In the genomic region with DNA sequence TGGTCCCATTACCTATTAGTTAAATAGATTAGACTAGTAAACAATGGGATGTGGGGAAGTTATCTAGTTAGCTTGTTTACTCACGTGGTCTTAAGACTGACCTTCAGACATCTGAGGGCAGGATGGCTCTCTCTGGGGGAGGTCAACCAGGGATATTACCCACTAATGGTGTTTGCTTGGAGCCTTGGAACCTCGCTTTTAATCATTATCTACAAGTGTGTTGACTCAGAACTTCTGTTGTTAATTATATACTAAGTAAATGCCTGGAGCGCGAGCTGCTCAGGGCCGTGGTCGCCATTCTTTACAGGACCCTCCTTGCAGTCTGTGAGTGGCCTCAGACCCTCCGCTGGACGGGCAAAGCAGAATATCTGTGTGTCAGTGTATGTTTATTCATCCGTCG, we compare ENCODE assay signal across 1 cellular context.
TF ChIP-seq lines count a peak whose summit lies in the region.

No MANE protein-coding gene starts in this region.

TF ChIP-seq in HepG2, 621 proteins besides CTCF, POLR2A, EP300 and RAD21 (continued from another document and continues in another):
- TF ChIP-seq TCF7 (IDR thresholded peaks at IDR 0.05; ENCODE audit: low read depth): peak; percentile 61; the same call in 1 of the 2 replicates
- no peak for TF ChIP-seq HDAC6 (IDR thresholded peaks at IDR 0.05; ENCODE audit: low read depth, low read length)
- TF ChIP-seq HBP1 (CRISPR knock-in tag; IDR thresholded peaks at IDR 0.05; ENCODE audit: low read depth): no peak
- peak; percentile 23; the same call in 1 of the 2 replicates for TF ChIP-seq HMG20A (CRISPR knock-in tag; IDR thresholded peaks at IDR 0.05; ENCODE audit: borderline replicate concordance)
- TF ChIP-seq E2F1 (CRISPR knock-in tag; IDR thresholded peaks at IDR 0.05): no peak
- no peak for TF ChIP-seq MEF2D (CRISPR knock-in tag; IDR thresholded peaks at IDR 0.05)
- no peak for TF ChIP-seq SALL2 (CRISPR knock-in tag; IDR thresholded peaks at IDR 0.05)
- TF ChIP-seq GZF1 (CRISPR knock-in tag; IDR thresholded peaks at IDR 0.05): no peak
- TF ChIP-seq CHD2 (IDR thresholded peaks at IDR 0.05; ENCODE audit: low read depth, low read length): no peak
- no peak for TF ChIP-seq MAZ (IDR thresholded peaks at IDR 0.05; ENCODE audit: borderline replicate concordance, low read depth, low read length)
- TF ChIP-seq MAZ (CRISPR knock-in tag; IDR thresholded peaks at IDR 0.05; ENCODE audit: low read depth): no peak
- TF ChIP-seq ZNF598 (CRISPR knock-in tag; IDR thresholded peaks at IDR 0.05; ENCODE audit: borderline replicate concordance): no peak
- 0 out of 2 replicates have a peak, but pooled peaks have one; percentile 5 for TF ChIP-seq CREM (IDR thresholded peaks at IDR 0.05)
- no peak for TF ChIP-seq CREM (CRISPR knock-in tag; IDR thresholded peaks at IDR 0.05)
- TF ChIP-seq, protein P1, sequence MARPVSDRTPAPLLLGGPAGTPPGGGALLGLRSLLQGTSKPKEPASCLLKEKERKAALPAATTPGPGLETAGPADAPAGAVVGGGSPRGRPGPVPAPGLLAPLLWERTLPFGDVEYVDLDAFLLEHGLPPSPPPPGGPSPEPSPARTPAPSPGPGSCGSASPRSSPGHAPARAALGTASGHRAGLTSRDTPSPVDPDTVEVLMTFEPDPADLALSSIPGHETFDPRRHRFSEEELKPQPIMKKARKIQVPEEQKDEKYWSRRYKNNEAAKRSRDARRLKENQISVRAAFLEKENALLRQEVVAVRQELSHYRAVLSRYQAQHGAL (CRISPR knock-in tag; IDR thresholded peaks at IDR 0.05; ENCODE audit: not compliant biosample characterization): no peak
- TF ChIP-seq POGZ (CRISPR knock-in tag; IDR thresholded peaks at IDR 0.05): no peak
- peak; percentile 68 for TF ChIP-seq BCL6 (CRISPR knock-in tag; IDR thresholded peaks at IDR 0.05)
- peak; percentile 73 for TF ChIP-seq BHLHE40 (IDR thresholded peaks at IDR 0.05; ENCODE audit: low read length)
- no peak for TF ChIP-seq NFE2L1 (CRISPR knock-in tag; IDR thresholded peaks at IDR 0.05; ENCODE audit: borderline replicate concordance)
- TF ChIP-seq, protein P2, sequence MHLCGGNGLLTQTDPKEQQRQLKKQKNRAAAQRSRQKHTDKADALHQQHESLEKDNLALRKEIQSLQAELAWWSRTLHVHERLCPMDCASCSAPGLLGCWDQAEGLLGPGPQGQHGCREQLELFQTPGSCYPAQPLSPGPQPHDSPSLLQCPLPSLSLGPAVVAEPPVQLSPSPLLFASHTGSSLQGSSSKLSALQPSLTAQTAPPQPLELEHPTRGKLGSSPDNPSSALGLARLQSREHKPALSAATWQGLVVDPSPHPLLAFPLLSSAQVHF (CRISPR knock-in tag; IDR thresholded peaks at IDR 0.05): no peak
- no peak for TF ChIP-seq ZNF282 (IDR thresholded peaks at IDR 0.05; ENCODE audit: partially characterized antibody)
- no peak for TF ChIP-seq ZNF615 (CRISPR knock-in tag; IDR thresholded peaks at IDR 0.05; ENCODE audit: borderline replicate concordance)
- TF ChIP-seq MAX (IDR thresholded peaks at IDR 0.05): no peak
- TF ChIP-seq RCOR2 (CRISPR knock-in tag; IDR thresholded peaks at IDR 0.05): no peak
- no peak for TF ChIP-seq ZBTB2 (CRISPR knock-in tag; IDR thresholded peaks at IDR 0.05; ENCODE audit: low read depth)
- TF ChIP-seq LBX2 (CRISPR knock-in tag; IDR thresholded peaks at IDR 0.05; ENCODE audit: borderline replicate concordance): no peak
- TF ChIP-seq, protein P3, sequence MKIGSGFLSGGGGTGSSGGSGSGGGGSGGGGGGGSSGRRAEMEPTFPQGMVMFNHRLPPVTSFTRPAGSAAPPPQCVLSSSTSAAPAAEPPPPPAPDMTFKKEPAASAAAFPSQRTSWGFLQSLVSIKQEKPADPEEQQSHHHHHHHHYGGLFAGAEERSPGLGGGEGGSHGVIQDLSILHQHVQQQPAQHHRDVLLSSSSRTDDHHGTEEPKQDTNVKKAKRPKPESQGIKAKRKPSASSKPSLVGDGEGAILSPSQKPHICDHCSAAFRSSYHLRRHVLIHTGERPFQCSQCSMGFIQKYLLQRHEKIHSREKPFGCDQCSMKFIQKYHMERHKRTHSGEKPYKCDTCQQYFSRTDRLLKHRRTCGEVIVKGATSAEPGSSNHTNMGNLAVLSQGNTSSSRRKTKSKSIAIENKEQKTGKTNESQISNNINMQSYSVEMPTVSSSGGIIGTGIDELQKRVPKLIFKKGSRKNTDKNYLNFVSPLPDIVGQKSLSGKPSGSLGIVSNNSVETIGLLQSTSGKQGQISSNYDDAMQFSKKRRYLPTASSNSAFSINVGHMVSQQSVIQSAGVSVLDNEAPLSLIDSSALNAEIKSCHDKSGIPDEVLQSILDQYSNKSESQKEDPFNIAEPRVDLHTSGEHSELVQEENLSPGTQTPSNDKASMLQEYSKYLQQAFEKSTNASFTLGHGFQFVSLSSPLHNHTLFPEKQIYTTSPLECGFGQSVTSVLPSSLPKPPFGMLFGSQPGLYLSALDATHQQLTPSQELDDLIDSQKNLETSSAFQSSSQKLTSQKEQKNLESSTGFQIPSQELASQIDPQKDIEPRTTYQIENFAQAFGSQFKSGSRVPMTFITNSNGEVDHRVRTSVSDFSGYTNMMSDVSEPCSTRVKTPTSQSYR (CRISPR knock-in tag; IDR thresholded peaks at IDR 0.05; ENCODE audit: borderline replicate concordance): no peak
- 0 out of 2 replicates have a peak, but pooled peaks have one; percentile 16 for TF ChIP-seq TBX2 (CRISPR knock-in tag; IDR thresholded peaks at IDR 0.05; ENCODE audit: borderline replicate concordance)
- TF ChIP-seq, protein P4, sequence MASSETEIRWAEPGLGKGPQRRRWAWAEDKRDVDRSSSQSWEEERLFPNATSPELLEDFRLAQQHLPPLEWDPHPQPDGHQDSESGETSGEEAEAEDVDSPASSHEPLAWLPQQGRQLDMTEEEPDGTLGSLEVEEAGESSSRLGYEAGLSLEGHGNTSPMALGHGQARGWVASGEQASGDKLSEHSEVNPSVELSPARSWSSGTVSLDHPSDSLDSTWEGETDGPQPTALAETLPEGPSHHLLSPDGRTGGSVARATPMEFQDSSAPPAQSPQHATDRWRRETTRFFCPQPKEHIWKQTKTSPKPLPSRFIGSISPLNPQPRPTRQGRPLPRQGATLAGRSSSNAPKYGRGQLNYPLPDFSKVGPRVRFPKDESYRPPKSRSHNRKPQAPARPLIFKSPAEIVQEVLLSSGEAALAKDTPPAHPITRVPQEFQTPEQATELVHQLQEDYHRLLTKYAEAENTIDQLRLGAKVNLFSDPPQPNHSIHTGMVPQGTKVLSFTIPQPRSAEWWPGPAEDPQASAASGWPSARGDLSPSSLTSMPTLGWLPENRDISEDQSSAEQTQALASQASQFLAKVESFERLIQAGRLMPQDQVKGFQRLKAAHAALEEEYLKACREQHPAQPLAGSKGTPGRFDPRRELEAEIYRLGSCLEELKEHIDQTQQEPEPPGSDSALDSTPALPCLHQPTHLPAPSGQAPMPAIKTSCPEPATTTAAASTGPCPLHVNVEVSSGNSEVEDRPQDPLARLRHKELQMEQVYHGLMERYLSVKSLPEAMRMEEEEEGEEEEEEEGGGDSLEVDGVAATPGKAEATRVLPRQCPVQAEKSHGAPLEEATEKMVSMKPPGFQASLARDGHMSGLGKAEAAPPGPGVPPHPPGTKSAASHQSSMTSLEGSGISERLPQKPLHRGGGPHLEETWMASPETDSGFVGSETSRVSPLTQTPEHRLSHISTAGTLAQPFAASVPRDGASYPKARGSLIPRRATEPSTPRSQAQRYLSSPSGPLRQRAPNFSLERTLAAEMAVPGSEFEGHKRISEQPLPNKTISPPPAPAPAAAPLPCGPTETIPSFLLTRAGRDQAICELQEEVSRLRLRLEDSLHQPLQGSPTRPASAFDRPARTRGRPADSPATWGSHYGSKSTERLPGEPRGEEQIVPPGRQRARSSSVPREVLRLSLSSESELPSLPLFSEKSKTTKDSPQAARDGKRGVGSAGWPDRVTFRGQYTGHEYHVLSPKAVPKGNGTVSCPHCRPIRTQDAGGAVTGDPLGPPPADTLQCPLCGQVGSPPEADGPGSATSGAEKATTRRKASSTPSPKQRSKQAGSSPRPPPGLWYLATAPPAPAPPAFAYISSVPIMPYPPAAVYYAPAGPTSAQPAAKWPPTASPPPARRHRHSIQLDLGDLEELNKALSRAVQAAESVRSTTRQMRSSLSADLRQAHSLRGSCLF (CRISPR knock-in tag; IDR thresholded peaks at IDR 0.05; ENCODE audit: borderline replicate concordance): no peak
- TF ChIP-seq FOXP4 (CRISPR knock-in tag; IDR thresholded peaks at IDR 0.05): peak; percentile 59
- TF ChIP-seq ATF7-NPFF (CRISPR knock-in tag; IDR thresholded peaks at IDR 0.05; ENCODE audit: low read depth): no peak
- TF ChIP-seq CREBL2 (CRISPR knock-in tag; IDR thresholded peaks at IDR 0.05; ENCODE audit: borderline replicate concordance): no peak
- no peak for TF ChIP-seq ZNF382 (CRISPR knock-in tag; IDR thresholded peaks at IDR 0.05; ENCODE audit: borderline replicate concordance)
- TF ChIP-seq PTBP1 (IDR thresholded peaks at IDR 0.05; ENCODE audit: low read depth, low read length, poor library complexity, severe bottlenecking): no peak
- TF ChIP-seq, protein P5, sequence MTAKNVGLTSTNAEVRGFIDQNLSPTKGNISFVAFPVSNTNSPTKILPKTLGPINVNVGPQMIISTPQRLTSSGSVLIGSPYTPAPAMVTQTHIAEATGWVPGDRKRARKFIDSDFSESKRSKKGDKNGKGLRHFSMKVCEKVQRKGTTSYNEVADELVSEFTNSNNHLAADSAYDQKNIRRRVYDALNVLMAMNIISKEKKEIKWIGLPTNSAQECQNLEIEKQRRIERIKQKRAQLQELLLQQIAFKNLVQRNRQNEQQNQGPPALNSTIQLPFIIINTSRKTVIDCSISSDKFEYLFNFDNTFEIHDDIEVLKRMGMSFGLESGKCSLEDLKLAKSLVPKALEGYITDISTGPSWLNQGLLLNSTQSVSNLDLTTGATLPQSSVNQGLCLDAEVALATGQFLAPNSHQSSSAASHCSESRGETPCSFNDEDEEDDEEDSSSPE (CRISPR knock-in tag; IDR thresholded peaks at IDR 0.05): no peak
- peak; percentile 37; the same call in 1 of the 2 replicates for TF ChIP-seq SKIL (CRISPR knock-in tag; IDR thresholded peaks at IDR 0.05; ENCODE audit: borderline replicate concordance)
- no peak for TF ChIP-seq ZFP36L2 (CRISPR knock-in tag; IDR thresholded peaks at IDR 0.05)
- no peak for TF ChIP-seq KMT2B (CRISPR knock-in tag; IDR thresholded peaks at IDR 0.05)
